ENCODE assay signal across 24 cellular contexts in genomic region chr6:13392462-13392861, GRCh38.
"Had no signal": no experiment of that assay in that cellular context is flagged by ENCODE, and none has a peak within 500 bp of the region (broad histone marks: within the 10 kb centered on the region; RNA-seq: fewer than 3 reads in every experiment).

No MANE protein-coding gene starts in this region.

- H3K27ac ChIP-seq: breast epithelium, esophagus muscularis mucosa, heart right ventricle, pancreas, psoas muscle, sigmoid colon, testis, transverse colon had no signal

- H3K27ac Mint-ChIP-seq: activated CD4-positive, alpha-beta memory T cell treated with anti-CD3 and anti-CD28 coated beads for 36 hours; activated T-helper 17 cell treated with anti-CD3 and anti-CD28 coated beads, Interleukin-2, amount 50 U/mL, for 72 hours; endodermal cell had no signal

- H3K9me3 ChIP-seq: breast epithelium, esophagus muscularis mucosa, pancreas, psoas muscle, sigmoid colon, testis, transverse colon had no signal

- H3K27me3 ChIP-seq: breast epithelium, esophagus muscularis mucosa, heart right ventricle, pancreas, sigmoid colon, testis, transverse colon had no signal

- DNase-seq: activated CD4-positive, alpha-beta memory T cell treated with anti-CD3 and anti-CD28 coated beads for 36 hours; activated CD4-positive, alpha-beta T cell treated with anti-CD3 and anti-CD28 coated beads for 4 hours; activated gamma-delta T cell treated with Interleukin-2 at 50 U/mL for 16 hours; activated naive CD4-positive, alpha-beta T cell treated with anti-CD3 and anti-CD28 coated beads, Interleukin-2, amount 50 U/mL, for 16 hours; activated T-cell treated with anti-CD3 and anti-CD28 coated beads, Interleukin-2, amount 50 U/mL, for 4 hours; central memory CD4-positive, alpha-beta T cell; endodermal cell; foreskin melanocyte; heart right ventricle; left ventricle myocardium superior; nucleus accumbens; pancreas; psoas muscle; sigmoid colon; small intestine; stimulated activated CD4-positive, alpha-beta T cell treated with anti-CD3 and anti-CD28 coated beads, Interleukin-4, amount 100 ng/mL, for 4 hours; stimulated activated CD8-positive, alpha-beta memory T cell treated with anti-CD3 and anti-CD28 coated beads, Interleukin-4, amount 100 ng/mL, for 48 hours; stimulated activated naive CD4-positive, alpha-beta T cell; T-helper 1 cell; testis; transverse colon had no signal

- H3K4me1 ChIP-seq: breast epithelium, testis had no signal

- H3K36me3 Mint-ChIP-seq: activated CD4-positive, alpha-beta memory T cell treated with anti-CD3 and anti-CD28 coated beads for 36 hours had no signal

- H3K36me3 ChIP-seq: breast epithelium, esophagus muscularis mucosa, heart right ventricle, pancreas, sigmoid colon, transverse colon had no signal

- H3K4me3 Mint-ChIP-seq: activated CD4-positive, alpha-beta memory T cell treated with anti-CD3 and anti-CD28 coated beads for 36 hours; activated T-cell treated with anti-CD3 and anti-CD28 coated beads, Interleukin-2, amount 50 U/mL, for 4 hours; activated T-helper 17 cell treated with anti-CD3 and anti-CD28 coated beads, Interleukin-2, amount 50 U/mL, for 72 hours; endodermal cell had no signal

- H3K9me3 Mint-ChIP-seq: activated T-cell treated with anti-CD3 and anti-CD28 coated beads, Interleukin-2, amount 50 U/mL, for 4 hours; activated T-helper 17 cell treated with anti-CD3 and anti-CD28 coated beads, Interleukin-2, amount 50 U/mL, for 72 hours had no signal

- H3K4me3 ChIP-seq: breast epithelium, esophagus muscularis mucosa, heart right ventricle, pancreas, psoas muscle, sigmoid colon, testis, transverse colon had no signal

- H3K27me3 Mint-ChIP-seq: activated CD4-positive, alpha-beta memory T cell treated with anti-CD3 and anti-CD28 coated beads for 36 hours; activated T-helper 17 cell treated with anti-CD3 and anti-CD28 coated beads, Interleukin-2, amount 50 U/mL, for 72 hours had no signal
